Comparison of ENCODE assay signal across 1 cellular context in genomic region chr6:30769088-30769852, GRCh38.
TF ChIP-seq lines count a peak whose summit lies in the region.

No MANE protein-coding gene starts in this region.

TF ChIP-seq in endothelial cell of umbilical vein, 7 proteins besides CTCF, POLR2A, EP300 and RAD21:
- TF ChIP-seq JUN (IDR thresholded peaks at IDR 0.05; ENCODE audit: borderline replicate concordance, insufficient read depth, insufficient read length, low read depth) (peak; percentile 88), GATA2 (IDR thresholded peaks at IDR 0.05; ENCODE audit: insufficient read depth, insufficient read length, low read depth, low read length) (peak; percentile 97), EZH2 (IDR thresholded peaks at IDR 0.05; ENCODE audit: borderline replicate concordance, low read depth, low read length, severe bottlenecking) (no peak), MYC (IDR thresholded peaks at IDR 0.05; ENCODE audit: low read depth, low read length) (no peak), FOS (IDR thresholded peaks at IDR 0.05; ENCODE audit: borderline replicate concordance, insufficient read depth, low read length) (peak; percentile 100), POLR2AphosphoS5 (IDR thresholded peaks at IDR 0.05; ENCODE audit: insufficient read depth, low read depth, low read length) (peak; percentile 85)
- TF ChIP-seq, protein P1, sequence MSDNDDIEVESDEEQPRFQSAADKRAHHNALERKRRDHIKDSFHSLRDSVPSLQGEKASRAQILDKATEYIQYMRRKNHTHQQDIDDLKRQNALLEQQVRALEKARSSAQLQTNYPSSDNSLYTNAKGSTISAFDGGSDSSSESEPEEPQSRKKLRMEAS (IDR thresholded peaks at IDR 0.05; ENCODE audit: insufficient read depth, insufficient read length), result no peak
